Comparison of ENCODE assay signal across 1 cellular context in genomic region chr6:19839788-19840187, GRCh38.
TF ChIP-seq lines count a peak whose summit lies in the region.

No MANE protein-coding gene starts in this region.

TF ChIP-seq in H1, 55 proteins besides CTCF, POLR2A, EP300 and RAD21:
- TF ChIP-seq BRCA1 (IDR thresholded peaks at IDR 0.05; ENCODE audit: low read depth, low read length) (no peak), CBX8 (IDR thresholded peaks at IDR 0.05; ENCODE audit: borderline replicate concordance, low read depth, low read length) (no peak)
